In the genomic region with DNA sequence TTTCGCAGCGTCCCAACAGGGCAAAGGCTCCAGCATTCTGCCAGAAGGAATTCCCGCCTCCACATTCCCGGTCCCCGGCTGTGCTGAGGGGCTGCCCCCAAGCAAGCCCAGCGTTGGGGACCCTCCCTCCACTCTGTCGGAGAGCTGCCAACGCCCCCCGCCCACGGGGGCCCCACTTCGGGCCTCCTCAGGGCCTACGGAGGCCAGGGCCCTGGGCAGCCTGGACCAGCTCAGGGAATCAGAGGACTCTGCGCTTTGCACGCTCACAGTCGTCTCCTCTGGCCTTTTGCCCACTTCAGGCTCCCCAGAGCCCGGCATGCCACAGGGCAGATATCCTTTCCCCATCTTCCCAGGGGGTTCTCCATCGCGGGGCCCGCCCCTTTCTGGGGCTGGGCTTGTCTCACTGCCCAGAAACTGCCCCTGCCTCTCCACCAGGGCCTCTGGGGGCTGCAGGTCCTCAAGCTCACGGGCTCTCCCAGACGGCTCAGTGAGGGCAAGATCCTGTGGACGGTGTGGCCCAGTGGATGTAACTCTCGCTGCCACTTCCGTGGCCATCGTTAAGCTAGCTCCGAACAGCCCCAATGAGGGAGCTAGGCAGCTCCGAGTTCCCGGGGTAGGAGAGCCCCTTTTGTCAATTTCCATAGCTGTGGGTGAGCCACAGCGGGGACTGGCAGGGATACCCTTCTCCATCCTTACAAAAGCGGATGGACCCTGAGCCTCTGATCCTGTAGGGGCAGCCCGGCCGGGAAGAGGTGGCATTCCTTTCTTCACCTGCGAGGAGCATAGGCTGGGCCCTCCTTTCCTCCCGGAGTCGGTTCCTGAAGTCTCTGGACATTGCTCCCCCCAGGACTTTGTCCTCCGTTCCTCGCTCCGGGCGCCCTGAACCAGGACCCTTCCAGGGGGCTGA, we compare ENCODE assay signal across 9 cellular contexts. TPM values are rescaled to one million over a fixed set of nuclear protein-coding genes. Genes with fewer than 3 reads are reported as not detected.
DNase-seq lines count a peak whose midpoint lies in the region; ATAC-seq, FAIRE-seq and TF ChIP-seq lines count a peak whose summit lies in the region.
"Had no signal": no experiment of that assay in that cellular context is flagged by ENCODE, and none has a peak within 500 bp of the region (broad histone marks: within the 10 kb centered on the region; RNA-seq: fewer than 3 reads in every experiment).

No MANE protein-coding gene starts in this region.

- FAIRE-seq in HepG2 (lab: Jason Lieb, UNC): no peak

- no peaks in the 10 kb centered on the region for H3K79me2 ChIP-seq in HepG2 (ENCODE audit: insufficient read depth, low read length)

- peaks cover 0 to 35% (median 8%) of the 10 kb centered on the region in 4 donors for H3K4me1 ChIP-seq in right lobe of liver
- H3K4me1 ChIP-seq in HepG2 (ENCODE audit: insufficient read depth, low read length): peaks cover 15% of the 10 kb centered on the region
- peaks cover 5% of the 10 kb centered on the region for H3K4me1 ChIP-seq in mucosa of stomach (ENCODE audit: control insufficient read depth, insufficient read depth, low read length)
- no peaks in the 10 kb centered on the region for H3K4me1 ChIP-seq in urinary bladder (ENCODE audit: insufficient read depth)

- CTCF ChIA-PET in HepG2 (lab: Yijun Ruan, JAX; ENCODE audit: low intra/inter-chr PET ratio, low total read pairs): no interaction called here

- DNase-seq in right lobe of liver: no peak
- DNase-seq in HepG2 (ENCODE audit: low spot score): no peak
- DNase-seq in dorsolateral prefrontal cortex: peak in 9 of 10 donors; percentile 38 to 73 (median 56)
- DNase-seq in kidney tubule cell (ENCODE audit: low spot score): no peak
- DNase-seq in MG63: no peak
- DNase-seq in mucosa of gallbladder (ENCODE audit: low spot score): no peak
- DNase-seq: Caco-2 had no signal

- no TSS peak for BruUV-seq in HepG2 (replicated peaks; lab: Mats Ljungman, UMichigan)

- POLR2A ChIA-PET in HepG2 (lab: Yijun Ruan, JAX): no interaction called here

- H2AFZ ChIP-seq in HepG2 (ENCODE audit: low read length): no peak overlapping the region

- intact Hi-C loops in right lobe of liver (cut with DNase I) (no loop called here), HepG2 (cut with micrococcal nuclease; ENCODE audit: unreplicated experiment) (no loop called here), dorsolateral prefrontal cortex (cut with DNase I) (loop anchor here (1.0 to 10.0 kb wide), 8 partner anchors 34 to 329 kb away; partner anchors contain the start of gene PARP1 (in 1 of the 2))

- TF ChIP-seq POLR2A in right lobe of liver (IDR thresholded peaks at IDR 0.05) (no peak), HepG2 (IDR thresholded peaks at IDR 0.05; ENCODE audit: insufficient read depth in 1 of 2, low read depth in 2 of 2, low read length in 2 of 2) (no peak)

- 17% methylated on average over 14 of the region's 39 CpGs for WGBS in right lobe of liver (ENCODE audit: insufficient coverage, low coverage, low lambda C conversion rate, missing lambda C conversion rate)
- 37% methylated on average over 12 of the region's 39 CpGs for WGBS in HepG2 (ENCODE audit: low lambda C conversion rate)
- 45% methylated on average over 39 of the region's 39 CpGs for WGBS in urinary bladder

- in situ Hi-C loops in HepG2 (cut with HindIII; ENCODE audit: extremely low pct_ligation_motif_present, low pct_unique_long_range_greater_than_20kb): no loop called here

- TF ChIP-seq RAD21 in HepG2 (CRISPR knock-in tag; IDR thresholded peaks at IDR 0.05): no peak

- no peak overlapping the region for H3K9ac ChIP-seq in HepG2 (ENCODE audit: insufficient read depth, low read depth, low read length)
- H3K9ac ChIP-seq in mucosa of stomach (ENCODE audit: low read length): peak overlapping the region; percentile 29

- ATAC-seq in right lobe of liver (no peak), HepG2 (no peak)

- H3K27ac ChIP-seq in right lobe of liver (no peak overlapping the region), HepG2 (ENCODE audit: extremely low read length, insufficient read depth, low read length) (no peak overlapping the region), dorsolateral prefrontal cortex (peak overlapping the region; percentile 92 to 100 (median 98)), urinary bladder (ENCODE audit: low read depth) (no peak overlapping the region)

- H3K36me3 ChIP-seq in right lobe of liver: no peaks in the 10 kb centered on the region
- no peaks in the 10 kb centered on the region for H3K36me3 ChIP-seq in HepG2 (replicated peaks in 1 of 2; ENCODE audit: control insufficient read depth in 1 of 2, insufficient read depth in 2 of 2, low read length in 2 of 2)
- H3K36me3 ChIP-seq in mucosa of stomach (ENCODE audit: control insufficient read depth, insufficient read depth, low read length): peaks cover 5% of the 10 kb centered on the region
- H3K36me3 ChIP-seq in urinary bladder (ENCODE audit: insufficient read depth): no peaks in the 10 kb centered on the region
- peaks cover 31% of the 10 kb centered on the region for H3K36me3 ChIP-seq in MG63

- H3K4me3 ChIP-seq in right lobe of liver (peak overlapping the region; percentile 44 to 64 (median 51)), HepG2 (replicated peaks in 1 of 3; ENCODE audit: insufficient read depth in 1 of 3, low read depth in 2 of 3, low read length in 3 of 3) (no peak overlapping the region), dorsolateral prefrontal cortex (peak overlapping the region; percentile 62 to 97 (median 89)), mucosa of stomach (ENCODE audit: low read length) (no peak overlapping the region), urinary bladder (ENCODE audit: low read depth, low read length) (peak overlapping the region; percentile 78), MG63 (no peak overlapping the region)

- no peak for TF ChIP-seq CTCF in right lobe of liver (IDR thresholded peaks at IDR 0.05)
- no peak for TF ChIP-seq CTCF in HepG2 (CRISPR knock-in tag; IDR thresholded peaks at IDR 0.05)
- TF ChIP-seq CTCF in dorsolateral prefrontal cortex (IDR thresholded peaks at IDR 0.05 in 54 of 56, conservative IDR thresholded peaks at IDR 0.05 in 2 of 56; ENCODE audit: low read depth in 1 of 56, partially characterized antibody in 56 of 56): peak in 3 of 56 donors; percentile 11 to 14 (median 11)

- H3K27me3 ChIP-seq in right lobe of liver (no peaks in the 10 kb centered on the region), HepG2 (ENCODE audit: control insufficient read depth in 1 of 2, insufficient read depth in 2 of 2, low read length in 2 of 2) (peaks cover 14 to 83% of the 10 kb centered on the region in 2 experiments), dorsolateral prefrontal cortex (no peaks in the 10 kb centered on the region), mucosa of stomach (ENCODE audit: control insufficient read depth, insufficient read depth, low read length) (no peaks in the 10 kb centered on the region), MG63 (no peaks in the 10 kb centered on the region)

- no peak overlapping the region for H3K4me2 ChIP-seq in HepG2 (ENCODE audit: low read depth, low read length)

- 0 out of 2 replicates have a peak, but pooled peaks cover 2% of the 10 kb centered on the region for H4K20me1 ChIP-seq in HepG2 (ENCODE audit: insufficient read depth, low read length)

- TF ChIP-seq EP300 in HepG2 (IDR thresholded peaks at IDR 0.05; ENCODE audit: low read depth in 2 of 2, low read length in 2 of 2) (no peak), HepG2 (CRISPR knock-in tag; IDR thresholded peaks at IDR 0.05; ENCODE audit: borderline replicate concordance) (no peak)

- no peaks in the 10 kb centered on the region for H3K9me3 ChIP-seq in right lobe of liver
- no peaks in the 10 kb centered on the region for H3K9me3 ChIP-seq in HepG2 (ENCODE audit: low read length)
- H3K9me3 ChIP-seq in mucosa of stomach (ENCODE audit: control insufficient read depth, low read length): no peaks in the 10 kb centered on the region
- H3K9me3 ChIP-seq in MG63: no peaks in the 10 kb centered on the region
- H3K9me3 ChIP-seq: Caco-2 had no signal

TF ChIP-seq in HepG2, 621 proteins besides CTCF, POLR2A, EP300 and RAD21 (continues in another document):
- TF ChIP-seq PHB2 (IDR thresholded peaks at IDR 0.05; ENCODE audit: partially characterized antibody): no peak
- TF ChIP-seq ZKSCAN1 (IDR thresholded peaks at IDR 0.05; ENCODE audit: low read length): no peak

RNA-seq across cellular contexts. Expression of gene ITPKB, which starts 2.8 kb away (rescaled TPM):
- total RNA-seq in right lobe of liver (1 to 10 TPM; 2.1 to 4.1 (median 3.4) TPM), HepG2 (2016; rRNA removed; fragmentation: Illumina TruSeq; extraction: Trizol) (not detected in 2 replicates), dorsolateral prefrontal cortex (100 to 1,000 TPM in 108 of 120 experiments, 10 to 100 TPM in 12; 68.5 to 431 (median 142) TPM), urinary bladder (21.6 TPM), mucosa of gallbladder (30.6 TPM)
- not detected in 2 replicates for total RNA-seq in HepG2 (2016; cell fraction: cytosol; rRNA removed; fragmentation: Illumina TruSeq; extraction: Trizol; ENCODE audit: low read depth)
- total RNA-seq in HepG2 (2016; cell fraction: insoluble cytoplasmic fraction; rRNA removed; fragmentation: Illumina TruSeq; extraction: Trizol): not detected in 2 replicates
- not detected in 2 replicates for total RNA-seq in HepG2 (2016; cell fraction: membrane; rRNA removed; fragmentation: Illumina TruSeq; extraction: Trizol)
- not detected in 2 replicates for total RNA-seq in HepG2 (2016; cell fraction: nucleus; rRNA removed; fragmentation: Illumina TruSeq; extraction: Trizol)
- polyA plus RNA-seq in HepG2 (2011; rRNA removed) (not detected in 2 replicates), urinary bladder (62.3 TPM)
- polyA plus RNA-seq in HepG2 (2011; cell fraction: cytosol; rRNA removed): not detected in 2 replicates
- not detected in 2 replicates for polyA plus RNA-seq in HepG2 (2011; cell fraction: nucleus; rRNA removed)
- not detected in 2 replicates for polyA plus RNA-seq in HepG2 (2012)
- polyA plus RNA-seq in HepG2 (2016; cell fraction: cytosol; fragmentation: Illumina TruSeq; extraction: Trizol; ENCODE audit: low read depth): not detected in 2 replicates
- not detected in 2 replicates for polyA plus RNA-seq in HepG2 (2016; cell fraction: insoluble cytoplasmic fraction; fragmentation: Illumina TruSeq; extraction: Trizol; ENCODE audit: low read depth)
- polyA plus RNA-seq in HepG2 (2016; cell fraction: membrane; fragmentation: Illumina TruSeq; extraction: Trizol; ENCODE audit: low read depth): not detected in 2 replicates
- polyA plus RNA-seq in HepG2 (2016; cell fraction: nucleus; fragmentation: Illumina TruSeq; extraction: Trizol; ENCODE audit: insufficient read depth, low read depth): not detected in 2 replicates
- polyA minus RNA-seq in HepG2 (2011; rRNA and poly(A)+ RNA removed; ENCODE audit: low replicate concordance): 0.84 TPM in 1 of 2 replicates, not detected in the other
- not detected in 2 replicates for polyA minus RNA-seq in HepG2 (2011; cell fraction: cytosol; rRNA and poly(A)+ RNA removed)
- polyA minus RNA-seq in HepG2 (2011; cell fraction: nucleus; rRNA and poly(A)+ RNA removed): not detected in 2 replicates
- 14.7 and 19.0 TPM in 2 replicates for total RNA-seq in MG63 (2014; rRNA removed; shearing (Covaris generic); ENCODE audit: low replicate concordance)

Comparison
In these comparisons a context has a peak if more than half of its experiments do, and no peak if none do; other contexts are left out.
1. H3K4me3 ChIP-seq: peak in right lobe of liver (3 of 3), dorsolateral prefrontal cortex (59 of 59) and urinary bladder (single experiment); none in HepG2 (0 of 3), mucosa of stomach (single experiment) and MG63 (single experiment).
2. DNase-seq: peak in dorsolateral prefrontal cortex (9 of 10); none in right lobe of liver (0 of 3), HepG2 (single experiment), kidney tubule cell (single experiment), MG63 (single experiment) and mucosa of gallbladder (single experiment).
3. H3K27ac ChIP-seq: peak in dorsolateral prefrontal cortex (59 of 59); none in right lobe of liver (0 of 3), HepG2 (single experiment) and urinary bladder (single experiment).
4. intact Hi-C loops: an anchor here in dorsolateral prefrontal cortex (1.0 to 10.0 kb wide); none called in right lobe of liver and HepG2.